24 cellular contexts compared by ENCODE assay signal in the genomic region with DNA sequence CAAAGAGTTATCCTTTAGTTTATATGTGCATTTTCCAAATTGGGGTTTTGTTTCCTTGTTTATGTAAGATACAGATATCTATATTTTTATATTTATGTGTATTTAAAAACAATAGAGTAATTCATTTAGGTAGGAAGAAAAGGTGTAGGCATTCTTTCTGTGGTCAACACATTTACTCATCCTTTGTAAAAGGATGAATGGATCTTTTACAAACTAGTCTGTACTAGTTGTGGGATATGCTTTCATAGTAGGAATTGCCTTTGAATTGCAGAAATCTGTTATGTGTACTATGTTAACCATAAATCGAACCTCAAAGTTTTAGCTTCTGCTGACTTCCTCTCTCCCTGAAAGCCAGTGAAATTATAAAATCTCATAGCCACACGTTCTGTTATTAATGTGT.
DNase-seq lines count a peak whose midpoint lies in the region; ATAC-seq, FAIRE-seq and TF ChIP-seq lines count a peak whose summit lies in the region.
"Had no signal": no experiment of that assay in that cellular context is flagged by ENCODE, and none has a peak within 500 bp of the region (broad histone marks: within the 10 kb centered on the region; RNA-seq: fewer than 3 reads in every experiment).

No MANE protein-coding gene starts in this region.

- H3K4me1 ChIP-seq in mammary epithelial cell (ENCODE audit: insufficient read depth, low read length) (peaks cover 31% of the 10 kb centered on the region), foreskin keratinocyte (peaks cover 27% of the 10 kb centered on the region), gastroesophageal sphincter (peaks cover 0 to 14% (median 0%) of the 10 kb centered on the region in 3 donors)
- H3K4me1 ChIP-seq: Caco-2, HAP-1 had no signal

- no peak for TF ChIP-seq POLR2A in gastroesophageal sphincter (IDR thresholded peaks at IDR 0.05)

- H2AFZ ChIP-seq in mammary epithelial cell (ENCODE audit: low read depth, low read length), result no peak overlapping the region

- TF ChIP-seq CTCF in mammary epithelial cell (conservative IDR thresholded peaks at IDR 0.05 in 1 of 2, IDR thresholded peaks at IDR 0.05 in 1 of 2; ENCODE audit: extremely low read depth in 1 of 2, insufficient read depth in 1 of 2, low read depth in 1 of 2, low read length in 2 of 2) (no peak), MCF 10A (IDR thresholded peaks at IDR 0.05; ENCODE audit: unreplicated experiment) (no peak), bronchial epithelial cell (IDR thresholded peaks at IDR 0.05; ENCODE audit: insufficient read depth, low read length, severe bottlenecking) (no peak), foreskin keratinocyte (conservative IDR thresholded peaks at IDR 0.05) (no peak), GM20000 (IDR thresholded peaks at IDR 0.05; ENCODE audit: extremely low read depth, missing control alignments) (no peak), gastroesophageal sphincter (IDR thresholded peaks at IDR 0.05) (no peak)
- TF ChIP-seq CTCF in activated CD8-positive, alpha-beta T cell treated with anti-CD3 and anti-CD28 coated beads for 36 hours (IDR thresholded peaks at IDR 0.05), result no peak

- BruUV-seq in mammary epithelial cell (replicated peaks; lab: Mats Ljungman, UMichigan) (no TSS peak), MCF 10A (replicated peaks; lab: Mats Ljungman, UMichigan) (no TSS peak)

- peak overlapping the region in 1 of 3 experiments; percentile 14 for H3K4me3 ChIP-seq in mammary epithelial cell (replicated peaks in 1 of 3; ENCODE audit: insufficient read depth in 1 of 3, low read depth in 2 of 3, low read length in 3 of 3)
- no peak overlapping the region for H3K4me3 ChIP-seq in bronchial epithelial cell (ENCODE audit: low read depth, low read length)
- H3K4me3 ChIP-seq in gastroesophageal sphincter, result no peak overlapping the region
- H3K4me3 ChIP-seq: BLaER1, HAP-1 had no signal

- POLR2A ChIA-PET in MCF 10A (lab: Yijun Ruan, JAX), result no interaction called here
- POLR2A ChIA-PET in activated CD8-positive, alpha-beta T cell treated with anti-CD3 and anti-CD28 coated beads for 36 hours (lab: Charles Lee), result no interaction called here

- H3K9me3 ChIP-seq in mammary epithelial cell (replicated peaks; ENCODE audit: insufficient read depth, low read length) (no peaks in the 10 kb centered on the region), gastroesophageal sphincter (no peaks in the 10 kb centered on the region)
- H3K9me3 ChIP-seq: BLaER1, Caco-2, HAP-1 had no signal

- ATAC-seq in foreskin keratinocyte (peak; percentile 57), gastroesophageal sphincter (no peak), GM21526 (IDR thresholded peaks at IDR 0.05; ENCODE audit: low FRiP score, unreplicated experiment) (no peak)
- no peak for ATAC-seq in activated CD8-positive, alpha-beta T cell treated with anti-CD3 and anti-CD28 coated beads for 36 hours
- ATAC-seq: CD8-positive, alpha-beta T cell had no signal

- H3K36me3 Mint-ChIP-seq in MCF 10A (ENCODE audit: insufficient read depth, unreplicated experiment), result peaks cover 5% of the 10 kb centered on the region
- H3K36me3 Mint-ChIP-seq in activated CD8-positive, alpha-beta T cell treated with anti-CD3 and anti-CD28 coated beads for 36 hours (ENCODE audit: low read depth), result no peaks in the 10 kb centered on the region
- H3K36me3 Mint-ChIP-seq: CD4-positive, CD25-positive, alpha-beta regulatory T cell; CD8-positive, alpha-beta T cell had no signal

- no peaks in the 10 kb centered on the region for H3K79me2 ChIP-seq in mammary epithelial cell (ENCODE audit: insufficient read depth, low read length)

- peaks cover 86% of the 10 kb centered on the region for H3K27me3 Mint-ChIP-seq in MCF 10A (ENCODE audit: insufficient read depth, unreplicated experiment)
- H3K27me3 Mint-ChIP-seq in activated CD8-positive, alpha-beta T cell treated with anti-CD3 and anti-CD28 coated beads for 36 hours, result peaks cover 4% of the 10 kb centered on the region
- H3K27me3 Mint-ChIP-seq: B cell; CD4-positive, CD25-positive, alpha-beta regulatory T cell had no signal

- no peak for TF ChIP-seq EP300 in gastroesophageal sphincter (IDR thresholded peaks at IDR 0.05)

- H3K9me3 Mint-ChIP-seq in MCF 10A (ENCODE audit: unreplicated experiment), result no peaks in the 10 kb centered on the region
- no peaks in the 10 kb centered on the region for H3K9me3 Mint-ChIP-seq in activated CD8-positive, alpha-beta T cell treated with anti-CD3 and anti-CD28 coated beads for 36 hours
- H3K9me3 Mint-ChIP-seq: CD8-positive, alpha-beta T cell; HFFc6 had no signal

- H3K36me3 ChIP-seq in mammary epithelial cell (ENCODE audit: insufficient read depth, low read length) (no peaks in the 10 kb centered on the region), bronchial epithelial cell (ENCODE audit: control insufficient read depth, insufficient read depth, low read length) (no peaks in the 10 kb centered on the region), gastroesophageal sphincter (no peaks in the 10 kb centered on the region)
- H3K36me3 ChIP-seq: BLaER1, HAP-1 had no signal

- no peaks in the 10 kb centered on the region for H3K27me3 ChIP-seq in mammary epithelial cell (ENCODE audit: insufficient read depth, low read length)
- no peaks in the 10 kb centered on the region for H3K27me3 ChIP-seq in bronchial epithelial cell (ENCODE audit: control insufficient read depth, insufficient read depth, low read length)
- no peaks in the 10 kb centered on the region for H3K27me3 ChIP-seq in foreskin keratinocyte
- H3K27me3 ChIP-seq in gastroesophageal sphincter, result no peaks in the 10 kb centered on the region

- no peak for FAIRE-seq in bronchial epithelial cell (lab: Jason Lieb, UNC)
- FAIRE-seq: A204.1, G401.6, GM12892, H54 had no signal

- DNase-seq in mammary epithelial cell (peak; percentile 51), MCF 10A (ENCODE audit: unreplicated experiment) (no peak), bronchial epithelial cell (ENCODE audit: low read depth) (peak; percentile 62), foreskin keratinocyte (peak in 1 of 2 donors; percentile 47), GM20000 (ENCODE audit: low spot score) (no peak)
- DNase-seq in activated CD8-positive, alpha-beta T cell treated with anti-CD3 and anti-CD28 coated beads for 36 hours, result no peak
- DNase-seq: Caco-2; CD4-positive, CD25-positive, alpha-beta regulatory T cell; CD8-positive, alpha-beta T cell; DMS153; DND-41; GOT3; HFFc6 had no signal

- CTCF ChIA-PET in mammary epithelial cell (lab: Charles Lee; ENCODE audit: low non-redundant PET) (no interaction called here), MCF 10A (lab: Yijun Ruan, JAX) (no interaction called here)
- CTCF ChIA-PET in activated CD8-positive, alpha-beta T cell treated with anti-CD3 and anti-CD28 coated beads for 36 hours (lab: Charles Lee), result no interaction called here

- H3K27ac ChIP-seq in mammary epithelial cell (ENCODE audit: insufficient read depth, low read depth, low read length) (peak overlapping the region; percentile 25), foreskin keratinocyte (no peak overlapping the region), gastroesophageal sphincter (no peak overlapping the region)
- H3K27ac ChIP-seq: 22Rv1, BLaER1, C4-2B had no signal

- H3K4me2 ChIP-seq in mammary epithelial cell (ENCODE audit: insufficient read depth, low read depth, low read length), result peak overlapping the region; percentile 68
- H3K4me2 ChIP-seq: BLaER1 had no signal

- dilution Hi-C loops in mammary epithelial cell (cut with HindIII; ENCODE audit: low sequenced_read_pairs), result no loop called here

- H4K20me1 ChIP-seq in mammary epithelial cell (ENCODE audit: insufficient read depth, low read length), result no peaks in the 10 kb centered on the region

- in situ Hi-C loops in mammary epithelial cell (cut with MboI; ENCODE audit: low sequenced_read_pairs in 2 of 2), result no loop called here

- H3K4me3 Mint-ChIP-seq in MCF 10A (ENCODE audit: unreplicated experiment), result no peak overlapping the region
- no peak overlapping the region for H3K4me3 Mint-ChIP-seq in activated CD8-positive, alpha-beta T cell treated with anti-CD3 and anti-CD28 coated beads for 36 hours
- H3K4me3 Mint-ChIP-seq: B cell; CD4-positive, CD25-positive, alpha-beta regulatory T cell; CD8-positive, alpha-beta T cell; HFFc6 had no signal

- WGBS in mammary epithelial cell (ENCODE audit: low coverage, missing lambda C conversion rate), result 0% methylated on average over 2 of the region's 2 CpGs
- 38 to 70% methylated on average over 2 of the region's 2 CpGs for WGBS in gastroesophageal sphincter (ENCODE audit: low coverage in 1 of 2), 2 donors

- no peak overlapping the region for H3K9ac ChIP-seq in mammary epithelial cell (ENCODE audit: insufficient read depth, low read length)
- H3K9ac ChIP-seq: BLaER1 had no signal

- no peak overlapping the region for H3K27ac Mint-ChIP-seq in MCF 10A (ENCODE audit: low read depth, unreplicated experiment)
- no peak overlapping the region for H3K27ac Mint-ChIP-seq in activated CD8-positive, alpha-beta T cell treated with anti-CD3 and anti-CD28 coated beads for 36 hours
- H3K27ac Mint-ChIP-seq: B cell; CD4-positive, CD25-positive, alpha-beta regulatory T cell; CD8-positive, alpha-beta T cell; HFFc6 had no signal

- intact Hi-C loops in mammary epithelial cell (cut with micrococcal nuclease) (no loop called here), MCF 10A (cut with micrococcal nuclease) (no loop called here)
- intact Hi-C loops in activated CD8-positive, alpha-beta T cell treated with anti-CD3 and anti-CD28 coated beads for 36 hours (cut with micrococcal nuclease), result no loop called here

- H3K4me1 Mint-ChIP-seq in MCF 10A (ENCODE audit: insufficient read depth, unreplicated experiment), result no peaks in the 10 kb centered on the region
- H3K4me1 Mint-ChIP-seq in activated CD8-positive, alpha-beta T cell treated with anti-CD3 and anti-CD28 coated beads for 36 hours (ENCODE audit: low read depth), result no peaks in the 10 kb centered on the region
- H3K4me1 Mint-ChIP-seq: B cell; CD4-positive, CD25-positive, alpha-beta regulatory T cell had no signal

Comparison
In these comparisons a context has a peak if more than half of its experiments do, and no peak if none do; other contexts are left out.
1. DNase-seq: peak in mammary epithelial cell (single experiment) and bronchial epithelial cell (single experiment); none in MCF 10A (single experiment), GM20000 (single experiment) and activated CD8-positive, alpha-beta T cell treated with anti-CD3 and anti-CD28 coated beads for 36 hours (single experiment).